ENCODE assay signal across 29 cellular contexts in the genomic region with DNA sequence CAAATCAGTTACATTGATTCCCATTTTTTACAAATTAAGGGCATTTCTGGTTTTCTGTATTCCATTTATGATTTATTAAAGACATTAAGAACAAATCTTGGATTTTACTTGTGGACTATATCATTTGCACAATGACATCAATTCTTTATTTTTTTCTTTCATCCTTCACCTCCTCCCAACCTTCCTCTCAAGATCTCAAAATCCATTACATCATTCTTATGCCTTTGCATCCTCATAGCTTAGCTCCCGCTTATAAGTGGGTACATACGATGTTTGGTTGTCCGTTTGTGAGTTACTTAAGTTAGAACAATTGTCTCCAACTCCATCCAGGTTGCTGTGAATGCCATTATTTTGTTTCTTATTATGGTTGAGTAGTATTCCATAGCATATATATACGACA.
"Had no signal": no experiment of that assay in that cellular context is flagged by ENCODE, and none has a peak within 500 bp of the region (broad histone marks: within the 10 kb centered on the region; RNA-seq: fewer than 3 reads in every experiment).

No MANE protein-coding gene starts in this region.

- H3K27ac Mint-ChIP-seq: stimulated activated effector memory CD8-positive, alpha-beta T cell treated with anti-CD3 and anti-CD28 coated beads, Interleukin-12 subunit alpha, Interleukin-12 subunit beta, amount 100 ng/mL, for 72 hours; stimulated activated memory B cell treated with anti-CD40 and anti-IgM and Interleukin-4, amounts not matched to agents 10 μg/mL and 1 μg/mL and 100 μg/mL, for 72 hours; stimulated activated naive B cell treated with anti-CD40 and anti-IgM and Interleukin-4, amounts not matched to agents 10 μg/mL and 1 μg/mL and 100 μg/mL, for 72 hours; stimulated activated naive CD8-positive, alpha-beta T cell treated with anti-CD3 and anti-CD28 coated beads, Interleukin-15, amount 100 ng/mL, for 72 hours; stimulated activated naive CD8-positive, alpha-beta T cell treated with anti-CD3 and anti-CD28 coated beads, Interleukin-15, Interleukin-2, amounts not matched to agents 100 ng/mL and 50 ng/mL, for 24 hours; type B pancreatic cell had no signal

- H3K9me3 Mint-ChIP-seq: stimulated activated memory B cell treated with anti-CD40 and anti-IgM and Interleukin-4, amounts not matched to agents 10 μg/mL and 1 μg/mL and 100 μg/mL, for 72 hours; stimulated activated naive CD8-positive, alpha-beta T cell treated with anti-CD3 and anti-CD28 coated beads, Interleukin-15, amount 100 ng/mL, for 72 hours; stimulated activated naive CD8-positive, alpha-beta T cell treated with anti-CD3 and anti-CD28 coated beads, Interleukin-15, Interleukin-2, amounts not matched to agents 100 ng/mL and 50 ng/mL, for 24 hours; type B pancreatic cell had no signal

- DNase-seq: stimulated activated CD4-positive, alpha-beta T cell treated with anti-CD3 and anti-CD28 coated beads, Interleukin-2, amount 100 ng/mL, for 48 hours; stimulated activated CD4-positive, alpha-beta T cell treated with anti-CD3 and anti-CD28 coated beads, Interleukin-4, amount 100 ng/mL, for 1 hour; stimulated activated CD4-positive, alpha-beta T cell treated with anti-CD3 and anti-CD28 coated beads, Interleukin-4, amount 100 ng/mL, for 24 hours; stimulated activated CD4-positive, alpha-beta T cell treated with anti-CD3 and anti-CD28 coated beads, Interleukin-4, amount 100 ng/mL, for 4 hours; stimulated activated CD8-positive, alpha-beta memory T cell treated with anti-CD3 and anti-CD28 coated beads, Interleukin-4, amount 100 ng/mL, for 48 hours; stimulated activated naive B cell treated with anti-CD40 and anti-IgM and Interleukin-4, amounts not matched to agents 10 μg/mL and 1 μg/mL and 100 μg/mL, for 72 hours; stimulated activated naive CD4-positive, alpha-beta T cell; stimulated activated naive CD4-positive, alpha-beta T cell treated with Interleukin-2 at 50 U/mL for 16 hours; stimulated activated naive CD8-positive, alpha-beta T cell treated with anti-CD3 and anti-CD28 coated beads, Interleukin-15, amount 100 ng/mL, for 72 hours; stimulated activated naive CD8-positive, alpha-beta T cell treated with anti-CD3 and anti-CD28 coated beads, Interleukin-15, Interleukin-2, amounts not matched to agents 100 U/mL and 50 U/mL, for 24 hours; stomach; substantia nigra; testis; thyroid gland; tibial artery; transverse colon; trophoblast cell; upper lobe of left lung; upper lobe of right lung; uterus had no signal

- H3K4me1 ChIP-seq: stomach, suprapubic skin, testis, thyroid gland, tibial artery, transverse colon, upper lobe of left lung, upper lobe of right lung, uterus, vagina had no signal

- H3K4me3 Mint-ChIP-seq: stimulated activated effector memory CD8-positive, alpha-beta T cell treated with anti-CD3 and anti-CD28 coated beads, Interleukin-12 subunit alpha, Interleukin-12 subunit beta, amount 100 ng/mL, for 72 hours; stimulated activated memory B cell treated with anti-CD40 and anti-IgM and Interleukin-4, amounts not matched to agents 10 μg/mL and 1 μg/mL and 100 μg/mL, for 72 hours; stimulated activated naive B cell treated with anti-CD40 and anti-IgM and Interleukin-4, amounts not matched to agents 10 μg/mL and 1 μg/mL and 100 μg/mL, for 72 hours; stimulated activated naive CD8-positive, alpha-beta T cell treated with anti-CD3 and anti-CD28 coated beads, Interleukin-15, amount 100 ng/mL, for 72 hours; stimulated activated naive CD8-positive, alpha-beta T cell treated with anti-CD3 and anti-CD28 coated beads, Interleukin-15, Interleukin-2, amounts not matched to agents 100 ng/mL and 50 ng/mL, for 24 hours; type B pancreatic cell had no signal

- FAIRE-seq: urothelium cell line had no signal

- ATAC-seq: stimulated activated effector memory CD8-positive, alpha-beta T cell treated with anti-CD3 and anti-CD28 coated beads, Interleukin-12 subunit alpha, Interleukin-12 subunit beta, amount 100 ng/mL, for 72 hours; stimulated activated memory B cell treated with anti-CD40 and anti-IgM and Interleukin-4, amounts not matched to agents 10 μg/mL and 1 μg/mL and 100 μg/mL, for 72 hours; stimulated activated naive B cell treated with anti-CD40 and anti-IgM and Interleukin-4, amounts not matched to agents 10 μg/mL and 1 μg/mL and 100 μg/mL, for 72 hours; stimulated activated naive CD8-positive, alpha-beta T cell treated with anti-CD3 and anti-CD28 coated beads, Interleukin-15, amount 100 ng/mL, for 72 hours; stimulated activated naive CD8-positive, alpha-beta T cell treated with anti-CD3 and anti-CD28 coated beads, Interleukin-15, Interleukin-2, amounts not matched to agents 100 U/mL and 50 U/mL, for 24 hours; upper lobe of right lung had no signal

- H3K27ac ChIP-seq: stomach, suprapubic skin, testis, thoracic aorta, thyroid gland, tibial artery, tibial nerve, transverse colon, upper lobe of left lung, upper lobe of right lung, uterus, vagina had no signal

- H3K27me3 ChIP-seq: stomach, suprapubic skin, testis, thyroid gland, tibial artery, tibial nerve, transverse colon, upper lobe of left lung, upper lobe of right lung, uterus, vagina had no signal

- H3K36me3 Mint-ChIP-seq: stimulated activated effector memory CD8-positive, alpha-beta T cell treated with anti-CD3 and anti-CD28 coated beads, Interleukin-12 subunit alpha, Interleukin-12 subunit beta, amount 100 ng/mL, for 72 hours; stimulated activated memory B cell treated with anti-CD40 and anti-IgM and Interleukin-4, amounts not matched to agents 10 μg/mL and 1 μg/mL and 100 μg/mL, for 72 hours; stimulated activated naive B cell treated with anti-CD40 and anti-IgM and Interleukin-4, amounts not matched to agents 10 μg/mL and 1 μg/mL and 100 μg/mL, for 72 hours; type B pancreatic cell had no signal

- H3K27me3 Mint-ChIP-seq: stimulated activated memory B cell treated with anti-CD40 and anti-IgM and Interleukin-4, amounts not matched to agents 10 μg/mL and 1 μg/mL and 100 μg/mL, for 72 hours; stimulated activated naive B cell treated with anti-CD40 and anti-IgM and Interleukin-4, amounts not matched to agents 10 μg/mL and 1 μg/mL and 100 μg/mL, for 72 hours; stimulated activated naive CD8-positive, alpha-beta T cell treated with anti-CD3 and anti-CD28 coated beads, Interleukin-15, amount 100 ng/mL, for 72 hours; stimulated activated naive CD8-positive, alpha-beta T cell treated with anti-CD3 and anti-CD28 coated beads, Interleukin-15, Interleukin-2, amounts not matched to agents 100 ng/mL and 50 ng/mL, for 24 hours; type B pancreatic cell had no signal

- H3K36me3 ChIP-seq: stomach, suprapubic skin, thoracic aorta, thyroid gland, tibial artery, tibial nerve, transverse colon, upper lobe of left lung, upper lobe of right lung, uterus, vagina had no signal

- H3K4me1 Mint-ChIP-seq: stimulated activated effector memory CD8-positive, alpha-beta T cell treated with anti-CD3 and anti-CD28 coated beads, Interleukin-12 subunit alpha, Interleukin-12 subunit beta, amount 100 ng/mL, for 72 hours; stimulated activated memory B cell treated with anti-CD40 and anti-IgM and Interleukin-4, amounts not matched to agents 10 μg/mL and 1 μg/mL and 100 μg/mL, for 72 hours; stimulated activated naive B cell treated with anti-CD40 and anti-IgM and Interleukin-4, amounts not matched to agents 10 μg/mL and 1 μg/mL and 100 μg/mL, for 72 hours; stimulated activated naive CD8-positive, alpha-beta T cell treated with anti-CD3 and anti-CD28 coated beads, Interleukin-15, amount 100 ng/mL, for 72 hours had no signal

- H3K9me3 ChIP-seq: stomach, suprapubic skin, testis, thoracic aorta, thyroid gland, tibial artery, tibial nerve, transverse colon, upper lobe of left lung, upper lobe of right lung, uterus, vagina had no signal

- H3K4me3 ChIP-seq: stomach, suprapubic skin, testis, thoracic aorta, thyroid gland, tibial artery, tibial nerve, transverse colon, upper lobe of left lung, upper lobe of right lung, uterus, vagina had no signal
